18 cellular contexts compared by ENCODE assay signal in genomic region chr3:31079691-31080090, GRCh38.
DNase-seq lines count a peak whose midpoint lies in the region; ATAC-seq, FAIRE-seq and TF ChIP-seq lines count a peak whose summit lies in the region.
"Had no signal": no experiment of that assay in that cellular context is flagged by ENCODE, and none has a peak within 500 bp of the region (broad histone marks: within the 10 kb centered on the region; RNA-seq: fewer than 3 reads in every experiment).

No MANE protein-coding gene starts in this region.

- H2BK20ac ChIP-seq in IMR-90 (ENCODE audit: low read depth, low read length), result peak overlapping the region; percentile 29; the same call in 1 of the 2 replicates

- 0 out of 2 replicates have a peak overlapping the region, but pooled peaks have one; percentile 22 for H4K91ac ChIP-seq in IMR-90 (ENCODE audit: insufficient read depth, low read depth, low read length)

- no peak for FAIRE-seq in urothelium cell line (lab: Jason Lieb, UNC)
- FAIRE-seq: A549, G401.6, GM12891, GM19239, HepG2 had no signal

- no peak overlapping the region; the same call in 1 of the 2 replicates for H2AK5ac ChIP-seq in IMR-90 (ENCODE audit: low read depth, low read length)

- H4K5ac ChIP-seq in IMR-90 (ENCODE audit: low read depth, low read length), result no peak overlapping the region

- no TSS peak for BruUV-seq in IMR-90 (replicated peaks; lab: Mats Ljungman, UMichigan)

- H3K23ac ChIP-seq in IMR-90 (ENCODE audit: low read depth, low read length), result no peak overlapping the region

- H3K56ac ChIP-seq in IMR-90 (ENCODE audit: extremely low read depth, insufficient read depth, low read length), result no peak overlapping the region

- H3K4me2 ChIP-seq in IMR-90 (ENCODE audit: low read depth, low read length) (no peak overlapping the region), smooth muscle cell (peak overlapping the region; percentile 8)
- H3K4me2 ChIP-seq: A549, BLaER1 had no signal

- H3K27ac ChIP-seq in IMR-90 (ENCODE audit: insufficient read depth, low read length) (no peak overlapping the region; the same call in 1 of the 2 replicates), smooth muscle cell (ENCODE audit: low read depth) (no peak overlapping the region)
- H3K27ac ChIP-seq: A549, BLaER1 had no signal

- H2BK15ac ChIP-seq in IMR-90 (ENCODE audit: low read depth, low read length), result no peak overlapping the region

- WGBS in IMR-90 (ENCODE audit: extremely low coverage in 2 of 2, insufficient read length in 1 of 2), 2 experiments, result no CpG with 5 or more reads among the region's 4 CpGs
- WGBS in smooth muscle cell (ENCODE audit: low lambda C conversion rate), result 86% methylated on average over 4 of the region's 4 CpGs

- no peak overlapping the region for H2BK5ac ChIP-seq in IMR-90 (ENCODE audit: low read depth, low read length, poor library complexity, severe bottlenecking)

- H2AK9ac ChIP-seq in IMR-90 (replicated peaks; ENCODE audit: low read depth, low read length, poor library complexity), result no peak overlapping the region

- peak overlapping the region; percentile 66 for H3K4ac ChIP-seq in IMR-90 (ENCODE audit: low read depth, low read length)

- no peaks in the 10 kb centered on the region for H3K27me3 ChIP-seq in IMR-90 (ENCODE audit: control insufficient read depth, insufficient read depth, low read length)
- no peaks in the 10 kb centered on the region for H3K27me3 ChIP-seq in smooth muscle cell (ENCODE audit: low read depth)
- H3K27me3 ChIP-seq: BLaER1 had no signal

- H3K4me1 ChIP-seq in IMR-90 (ENCODE audit: control insufficient read depth, insufficient read depth, low read length) (peaks cover 7% of the 10 kb centered on the region), smooth muscle cell (ENCODE audit: low read depth) (peaks cover 15% of the 10 kb centered on the region)
- H3K4me1 ChIP-seq: A549, BLaER1 had no signal

- no peak overlapping the region for H2AFZ ChIP-seq in IMR-90 (replicated peaks; ENCODE audit: low read length, poor library complexity)
- H2AFZ ChIP-seq in smooth muscle cell (ENCODE audit: low read depth), result no peak overlapping the region

- no peaks in the 10 kb centered on the region for H3K79me1 ChIP-seq in IMR-90 (ENCODE audit: low read depth in 1 of 2, low read length in 2 of 2)

- in situ Hi-C loops in IMR-90 (cut with MboI; ENCODE audit: low sequenced_read_pairs), result no loop called here

- no peak overlapping the region for H4K8ac ChIP-seq in IMR-90 (ENCODE audit: low read depth in 2 of 2, low read length in 2 of 2)

- ATAC-seq in IMR-90 (ENCODE audit: low read depth), result 0 out of 2 replicates have a peak, but pooled peaks have one; percentile 6
- no peak for ATAC-seq in GM18907 (IDR thresholded peaks at IDR 0.05; ENCODE audit: unreplicated experiment)
- ATAC-seq: A549, HepG2 had no signal

- H3K9ac ChIP-seq in IMR-90 (ENCODE audit: low read depth, low read length) (no peak overlapping the region), smooth muscle cell (ENCODE audit: low read depth) (no peak overlapping the region)
- H3K9ac ChIP-seq: BLaER1 had no signal

- H3K36me3 ChIP-seq in IMR-90 (ENCODE audit: control insufficient read depth, insufficient read depth, low read length) (no peaks in the 10 kb centered on the region), smooth muscle cell (ENCODE audit: low read depth) (no peaks in the 10 kb centered on the region)
- H3K36me3 ChIP-seq: BLaER1 had no signal

- DNase-seq in ELR (ENCODE audit: low read depth) (peak; percentile 17), IMR-90 (peak; percentile 43), fibroblast of gingiva (ENCODE audit: low read depth) (peak; percentile 20), smooth muscle cell (lab: John Stamatoyannopoulos, UW; ENCODE audit: unreplicated experiment) (no peak), NCI-H82 (lab: John Stamatoyannopoulos, UW) (no peak), NCI-H748 (lab: John Stamatoyannopoulos, UW; ENCODE audit: unreplicated experiment) (no peak), urothelium cell line (ENCODE audit: low spot score) (no peak)
- DNase-seq: AML-193; Caco-2; CD8-positive, alpha-beta memory T cell; H7 had no signal

- H3K9me1 ChIP-seq in IMR-90 (ENCODE audit: insufficient read depth, low read length), result peaks cover 5% of the 10 kb centered on the region

- H3K18ac ChIP-seq in IMR-90 (ENCODE audit: low read depth, low read length), result no peak overlapping the region; the same call in 1 of the 2 replicates

- no peaks in the 10 kb centered on the region for H4K20me1 ChIP-seq in IMR-90 (ENCODE audit: insufficient read depth, low read length)
- H4K20me1 ChIP-seq in smooth muscle cell (ENCODE audit: low read depth), result no peaks in the 10 kb centered on the region
- H4K20me1 ChIP-seq: BLaER1 had no signal

- H2BK120ac ChIP-seq in IMR-90 (ENCODE audit: low read depth, low read length), result peak overlapping the region; percentile 62; the same call in 1 of the 2 replicates

- H3K4me3 ChIP-seq in IMR-90 (ENCODE audit: insufficient read depth, low read depth, low read length) (no peak overlapping the region), smooth muscle cell (no peak overlapping the region)
- H3K4me3 ChIP-seq: A549, BLaER1 had no signal

- no peak for TF ChIP-seq CTCF in IMR-90 (conservative IDR thresholded peaks at IDR 0.05; ENCODE audit: low read depth, low read length)
- no peak for TF ChIP-seq CTCF in smooth muscle cell (IDR thresholded peaks at IDR 0.05; ENCODE audit: borderline replicate concordance, insufficient read depth, poor library complexity, severe bottlenecking)

- H3K14ac ChIP-seq in IMR-90 (replicated peaks; ENCODE audit: low read depth, low read length), result peak overlapping the region; percentile 62

- POLR2A ChIA-PET in IMR-90 (lab: Charles Lee; ENCODE audit: unreplicated experiment), result no interaction called here

- H3K79me2 ChIP-seq in smooth muscle cell (ENCODE audit: low read depth), result no peaks in the 10 kb centered on the region

- H3K9me3 ChIP-seq in IMR-90 (ENCODE audit: control insufficient read depth, insufficient read depth, low read length) (peaks cover 2% of the 10 kb centered on the region; the same call in 1 of the 2 replicates), smooth muscle cell (replicated peaks; ENCODE audit: low read depth) (no peaks in the 10 kb centered on the region)
- H3K9me3 ChIP-seq: A549, Caco-2 had no signal

- peaks cover 19% of the 10 kb centered on the region for H3F3A ChIP-seq in smooth muscle cell (ENCODE audit: low read depth)

- CTCF ChIA-PET in IMR-90 (lab: Yijun Ruan, JAX), result interaction anchor here (1.0 kb wide), 1 partner anchor 26 kb away, joined by 3 read pairs; no protein-coding TSS in a partner anchor

- dilution Hi-C loops in IMR-90 (cut with HindIII; ENCODE audit: low sequenced_read_pairs, unreplicated experiment), result no loop called here

- TF ChIP-seq POLR2A in IMR-90 (IDR thresholded peaks at IDR 0.05; ENCODE audit: low read depth, low read length), result no peak

- intact Hi-C loops in IMR-90 (cut with micrococcal nuclease), result no loop called here

- TF ChIP-seq RAD21 in IMR-90 (IDR thresholded peaks at IDR 0.05; ENCODE audit: low read length), result no peak

TF ChIP-seq in IMR-90, 13 proteins besides CTCF, POLR2A, EP300 and RAD21:
- TF ChIP-seq RCOR1 (IDR thresholded peaks at IDR 0.05; ENCODE audit: insufficient replicate concordance, low read length) (no peak), CEBPB (IDR thresholded peaks at IDR 0.05; ENCODE audit: low read depth, low read length) (peak; percentile 64), CHD1 (IDR thresholded peaks at IDR 0.05; ENCODE audit: low read depth, low read length) (no peak), RFX5 (IDR thresholded peaks at IDR 0.05; ENCODE audit: low read depth, low read length) (no peak), SMC3 (IDR thresholded peaks at IDR 0.05; ENCODE audit: low read depth, low read length) (no peak)

Comparison
In these comparisons a context has a peak if more than half of its experiments do, and no peak if none do; other contexts are left out.
1. DNase-seq: peak in ELR (single experiment), IMR-90 (single experiment) and fibroblast of gingiva (single experiment); none in smooth muscle cell (single experiment), NCI-H82 (single experiment), NCI-H748 (single experiment) and urothelium cell line (single experiment).